In the genomic region with DNA sequence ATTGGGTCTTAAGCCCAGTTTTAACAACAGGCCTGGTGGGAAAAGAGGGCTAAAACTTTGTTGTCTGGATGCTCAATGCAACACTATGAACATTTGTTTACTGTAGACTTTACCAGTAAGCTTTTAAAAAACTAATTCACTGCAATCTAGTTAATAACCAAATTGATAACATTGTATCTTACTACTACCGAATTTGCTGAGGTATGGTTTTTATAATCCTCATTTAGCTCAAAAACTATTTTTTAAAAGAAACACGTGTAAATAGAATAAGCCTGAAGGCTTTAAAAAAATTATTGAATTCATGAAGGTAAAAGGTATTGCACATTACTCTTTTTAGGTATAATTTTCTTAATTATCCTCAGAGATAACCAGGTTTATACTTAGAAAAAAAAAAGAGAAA, we compare ENCODE assay signal across 27 cellular contexts.
"Had no signal": no experiment of that assay in that cellular context is flagged by ENCODE, and none has a peak within 500 bp of the region (broad histone marks: within the 10 kb centered on the region; RNA-seq: fewer than 3 reads in every experiment).

No MANE protein-coding gene starts in this region.

- DNase-seq: stimulated activated CD4-positive, alpha-beta T cell treated with anti-CD3 and anti-CD28 coated beads, Interleukin-2, amount 100 ng/mL, for 48 hours; stimulated activated CD4-positive, alpha-beta T cell treated with anti-CD3 and anti-CD28 coated beads, Interleukin-4, amount 100 ng/mL, for 1 hour; stimulated activated CD4-positive, alpha-beta T cell treated with anti-CD3 and anti-CD28 coated beads, Interleukin-4, amount 100 ng/mL, for 24 hours; stimulated activated CD4-positive, alpha-beta T cell treated with anti-CD3 and anti-CD28 coated beads, Interleukin-4, amount 100 ng/mL, for 4 hours; stimulated activated CD8-positive, alpha-beta memory T cell treated with anti-CD3 and anti-CD28 coated beads, Interleukin-4, amount 100 ng/mL, for 48 hours; stimulated activated naive B cell treated with anti-CD40 and anti-IgM and Interleukin-4, amounts not matched to agents 10 μg/mL and 1 μg/mL and 100 μg/mL, for 72 hours; stimulated activated naive CD4-positive, alpha-beta T cell; stimulated activated naive CD4-positive, alpha-beta T cell treated with Interleukin-2 at 50 U/mL for 16 hours; stimulated activated naive CD8-positive, alpha-beta T cell treated with anti-CD3 and anti-CD28 coated beads, Interleukin-15, amount 100 ng/mL, for 72 hours; stimulated activated naive CD8-positive, alpha-beta T cell treated with anti-CD3 and anti-CD28 coated beads, Interleukin-15, Interleukin-2, amounts not matched to agents 100 U/mL and 50 U/mL, for 24 hours; stomach; substantia nigra; testis; thyroid gland; tibial artery; transverse colon; trophoblast cell; upper lobe of left lung; upper lobe of right lung; uterus had no signal

- H3K27me3 ChIP-seq: stomach, suprapubic skin, testis, thyroid gland, tibial artery, tibial nerve, transverse colon, upper lobe of left lung, upper lobe of right lung, uterus, vagina had no signal

- FAIRE-seq: urothelium cell line had no signal

- H3K4me3 ChIP-seq: stomach, suprapubic skin, testis, thoracic aorta, thyroid gland, tibial artery, tibial nerve, transverse colon, upper lobe of left lung, upper lobe of right lung, uterus, vagina had no signal

- H3K4me1 ChIP-seq: stomach, testis, thyroid gland, tibial artery, tibial nerve, transverse colon, upper lobe of left lung, upper lobe of right lung, uterus, vagina had no signal

- ATAC-seq: stimulated activated effector memory CD8-positive, alpha-beta T cell treated with anti-CD3 and anti-CD28 coated beads, Interleukin-12 subunit alpha, Interleukin-12 subunit beta, amount 100 ng/mL, for 72 hours; stimulated activated memory B cell treated with anti-CD40 and anti-IgM and Interleukin-4, amounts not matched to agents 10 μg/mL and 1 μg/mL and 100 μg/mL, for 72 hours; stimulated activated naive B cell treated with anti-CD40 and anti-IgM and Interleukin-4, amounts not matched to agents 10 μg/mL and 1 μg/mL and 100 μg/mL, for 72 hours; stimulated activated naive CD8-positive, alpha-beta T cell treated with anti-CD3 and anti-CD28 coated beads, Interleukin-15, amount 100 ng/mL, for 72 hours; stimulated activated naive CD8-positive, alpha-beta T cell treated with anti-CD3 and anti-CD28 coated beads, Interleukin-15, Interleukin-2, amounts not matched to agents 100 U/mL and 50 U/mL, for 24 hours; upper lobe of right lung had no signal

- H3K36me3 ChIP-seq: stomach, suprapubic skin, thoracic aorta, thyroid gland, tibial artery, tibial nerve, transverse colon, upper lobe of left lung, upper lobe of right lung, uterus, vagina had no signal

- H3K27ac ChIP-seq: stomach, suprapubic skin, testis, thoracic aorta, thyroid gland, tibial artery, tibial nerve, transverse colon, upper lobe of left lung, upper lobe of right lung, uterus, vagina had no signal

- H3K9me3 ChIP-seq: suprapubic skin, testis, thyroid gland, tibial artery, upper lobe of right lung, uterus, vagina had no signal
